Comparison of ENCODE assay signal across 9 cellular contexts in genomic region chr5:78527054-78527884, GRCh38.
DNase-seq lines count a peak whose midpoint lies in the region; ATAC-seq and TF ChIP-seq lines count a peak whose summit lies in the region.
"Had no signal": no experiment of that assay in that cellular context is flagged by ENCODE, and none has a peak within 500 bp of the region (broad histone marks: within the 10 kb centered on the region; RNA-seq: fewer than 3 reads in every experiment).

No MANE protein-coding gene starts in this region.

- ATAC-seq in esophagus mucosa: peak; percentile 80
- ATAC-seq in HG03135 (IDR thresholded peaks at IDR 0.05; ENCODE audit: unreplicated experiment): no peak

- DNase-seq in OCI-M1 (lab: John Stamatoyannopoulos, UW) (peak; percentile 43), germinal center (ENCODE audit: low spot score) (no peak), Calu3 (no peak), GF-D8 (lab: John Stamatoyannopoulos, UW) (no peak)
- DNase-seq: CD4-positive, alpha-beta memory T cell had no signal

- BruUV-seq in Calu3 (replicated peaks; lab: Mats Ljungman, UMichigan): no TSS peak

- H3K9me3 ChIP-seq in mucosa of rectum (ENCODE audit: control insufficient read depth in 2 of 2, low read length in 2 of 2): no peaks in the 10 kb centered on the region

- intact Hi-C loops in Calu3 (cut with micrococcal nuclease; ENCODE audit: unreplicated experiment): no loop called here

- CTCF ChIA-PET in Calu3 (lab: Charles Lee): interaction anchor here (0.6 kb wide), 1 partner anchor 15 kb away, joined by 3 read pairs; no protein-coding TSS in a partner anchor

- no peaks in the 10 kb centered on the region for H3K9me3 Mint-ChIP-seq in Calu3 (ENCODE audit: low read depth, unreplicated experiment)
- H3K9me3 Mint-ChIP-seq: CD4-positive, alpha-beta memory T cell had no signal

- no peak overlapping the region for H3K9ac ChIP-seq in mucosa of rectum (ENCODE audit: low read depth in 1 of 2, low read length in 2 of 2)

- TF ChIP-seq CTCF in Calu3 (IDR thresholded peaks at IDR 0.05; ENCODE audit: unreplicated experiment): no peak

- H2AFZ ChIP-seq in ACC112 (ENCODE audit: low read length, unreplicated experiment): peak overlapping the region; percentile 4

- no peaks in the 10 kb centered on the region for H3K27me3 Mint-ChIP-seq in Calu3 (ENCODE audit: unreplicated experiment)

- H3K4me3 ChIP-seq in ACC112 (ENCODE audit: low read depth, low read length) (peak overlapping the region; percentile 30; the same call in 1 of the 2 replicates), mucosa of rectum (ENCODE audit: low read length in 2 of 2) (no peak overlapping the region)

- no peak overlapping the region for H3K4me3 Mint-ChIP-seq in Calu3 (ENCODE audit: low read depth, unreplicated experiment)
- H3K4me3 Mint-ChIP-seq: CD4-positive, alpha-beta memory T cell had no signal

- no peaks in the 10 kb centered on the region for H3K36me3 ChIP-seq in ACC112 (ENCODE audit: insufficient read depth, low read length)
- H3K36me3 ChIP-seq in mucosa of rectum (ENCODE audit: control insufficient read depth in 2 of 2, insufficient read depth in 2 of 2, low read length in 2 of 2): no peaks in the 10 kb centered on the region

- H3K4me1 ChIP-seq in ACC112 (ENCODE audit: control insufficient read depth, insufficient read depth, low read length, unreplicated experiment): peaks cover 58% of the 10 kb centered on the region
- peaks cover 0 to 18% of the 10 kb centered on the region in 2 donors for H3K4me1 ChIP-seq in mucosa of rectum (ENCODE audit: control insufficient read depth in 2 of 2, insufficient read depth in 2 of 2, low read length in 2 of 2)

- H3K27me3 ChIP-seq in ACC112 (ENCODE audit: insufficient read depth, low read length) (no peaks in the 10 kb centered on the region), mucosa of rectum (ENCODE audit: control insufficient read depth in 2 of 2, insufficient read depth in 2 of 2, low read length in 2 of 2) (no peaks in the 10 kb centered on the region)

- no peak overlapping the region for H3K27ac Mint-ChIP-seq in Calu3 (ENCODE audit: unreplicated experiment)
- H3K27ac Mint-ChIP-seq: CD4-positive, alpha-beta memory T cell had no signal

- H3K4me1 Mint-ChIP-seq in Calu3 (ENCODE audit: low read depth, unreplicated experiment): peaks cover 18% of the 10 kb centered on the region
- H3K4me1 Mint-ChIP-seq: CD4-positive, alpha-beta memory T cell had no signal

- H3K27ac ChIP-seq in ACC112 (ENCODE audit: low read depth, low read length) (peak overlapping the region; percentile 97), mucosa of rectum (ENCODE audit: low read depth in 2 of 2, low read length in 2 of 2) (peak overlapping the region; percentile 62 to 71)

- H3K36me3 Mint-ChIP-seq in Calu3 (ENCODE audit: insufficient read depth, unreplicated experiment): peaks cover 4% of the 10 kb centered on the region
- H3K36me3 Mint-ChIP-seq: CD4-positive, alpha-beta memory T cell had no signal

- peaks cover 7% of the 10 kb centered on the region for H3K79me2 ChIP-seq in ACC112 (ENCODE audit: control insufficient read depth, insufficient read depth, low read length, unreplicated experiment)
